26 cellular contexts compared by ENCODE assay signal in the genomic region with DNA sequence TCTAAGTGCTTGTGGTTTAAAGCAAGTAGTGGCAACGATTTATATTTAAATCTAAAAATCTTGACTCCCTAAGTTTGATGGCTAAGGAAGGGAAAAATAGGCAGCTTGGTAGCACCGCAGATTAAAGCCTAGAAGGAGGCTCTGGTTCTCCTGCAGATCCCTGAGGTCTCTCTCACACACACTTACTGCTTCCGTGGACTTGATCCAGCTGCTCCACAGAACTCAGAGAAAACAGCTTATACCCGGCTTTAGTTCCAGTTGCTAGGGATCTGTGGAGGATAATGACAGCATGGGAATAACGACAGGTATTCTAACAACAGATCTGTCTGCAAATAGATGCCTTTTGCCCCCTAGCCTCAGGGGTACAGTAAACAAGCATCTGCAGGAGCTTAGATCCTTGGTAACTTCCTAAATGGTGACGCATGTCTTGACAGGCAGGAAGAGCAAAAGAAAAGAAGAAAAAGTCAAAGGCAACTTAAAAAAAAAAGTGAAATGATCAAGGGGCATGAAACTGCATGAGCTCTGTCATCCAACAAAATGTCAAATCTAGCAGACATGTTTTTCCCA. TPM values are rescaled to one million over a fixed set of nuclear protein-coding genes. Genes with fewer than 3 reads are reported as not detected.
DNase-seq lines count a peak whose midpoint lies in the region; ATAC-seq, FAIRE-seq and TF ChIP-seq lines count a peak whose summit lies in the region.
"Had no signal": no experiment of that assay in that cellular context is flagged by ENCODE, and none has a peak within 500 bp of the region (broad histone marks: within the 10 kb centered on the region; RNA-seq: fewer than 3 reads in every experiment).

No MANE protein-coding gene starts in this region.

- H3K4me3 ChIP-seq in smooth muscle cell (no peak overlapping the region), MG63 (no peak overlapping the region)
- H3K4me3 ChIP-seq: breast epithelium, coronary artery, GM12878 had no signal

- FAIRE-seq in HTR-8/SVneo (lab: Jason Lieb, UNC), result no peak
- FAIRE-seq: GM12878, TTC549 had no signal

- H3K36me3 ChIP-seq in smooth muscle cell (ENCODE audit: low read depth), result peaks cover 17% of the 10 kb centered on the region
- no peaks in the 10 kb centered on the region for H3K36me3 ChIP-seq in MG63
- H3K36me3 ChIP-seq: BE2C, breast epithelium had no signal

- WGBS in smooth muscle cell (ENCODE audit: low lambda C conversion rate), result 72% methylated on average over 6 of the region's 6 CpGs

- H3F3A ChIP-seq in smooth muscle cell (ENCODE audit: low read depth), result peaks cover 19% of the 10 kb centered on the region

- H4K20me1 ChIP-seq in smooth muscle cell (ENCODE audit: low read depth), result peaks cover 83% of the 10 kb centered on the region

- H3K4me1 ChIP-seq in smooth muscle cell (ENCODE audit: low read depth), result no peaks in the 10 kb centered on the region
- H3K4me1 ChIP-seq: BE2C, breast epithelium had no signal

- H3K79me2 ChIP-seq in smooth muscle cell (ENCODE audit: low read depth), result peaks cover 47% of the 10 kb centered on the region

- H3K4me2 ChIP-seq in smooth muscle cell, result no peak overlapping the region

- H2AFZ ChIP-seq in smooth muscle cell (ENCODE audit: low read depth), result no peak overlapping the region

- no peaks in the 10 kb centered on the region for H3K27me3 ChIP-seq in smooth muscle cell (ENCODE audit: low read depth)
- no peaks in the 10 kb centered on the region for H3K27me3 ChIP-seq in MG63
- H3K27me3 ChIP-seq: breast epithelium had no signal

- no peak for ATAC-seq in GM21717 (IDR thresholded peaks at IDR 0.05; ENCODE audit: unreplicated experiment)
- ATAC-seq: effector memory CD8-positive, alpha-beta T cell; stimulated activated naive B cell treated with anti-CD40 and anti-IgM and Interleukin-4, amounts not matched to agents 10 μg/mL and 1 μg/mL and 100 μg/mL, for 72 hours had no signal

- H3K27ac ChIP-seq in smooth muscle cell (ENCODE audit: low read depth), result peak overlapping the region; percentile 18
- H3K27ac ChIP-seq: coronary artery had no signal

- TF ChIP-seq CTCF in smooth muscle cell (IDR thresholded peaks at IDR 0.05; ENCODE audit: borderline replicate concordance, insufficient read depth, poor library complexity, severe bottlenecking), result no peak

- H3K9ac ChIP-seq in smooth muscle cell (ENCODE audit: low read depth), result no peak overlapping the region

- DNase-seq in activated CD8-positive, alpha-beta memory T cell treated with anti-CD3 and anti-CD28 coated beads for 24 hours, result peak; percentile 19
- DNase-seq in activated CD8-positive, alpha-beta memory T cell treated with anti-CD3 and anti-CD28 coated beads, Interleukin-2, amount 50 U/mL, for 4 hours, result no peak
- DNase-seq in NCI-H69 (lab: John Stamatoyannopoulos, UW), result peak; percentile 90
- DNase-seq in islet precursor cell, result peak; percentile 88
- DNase-seq in smooth muscle cell (lab: John Stamatoyannopoulos, UW; ENCODE audit: unreplicated experiment), result no peak
- DNase-seq in MG63, result no peak
- DNase-seq in HTR-8/SVneo (ENCODE audit: insufficient read length, low spot score), result no peak
- DNase-seq: activated CD4-positive, alpha-beta T cell treated with anti-CD3 and anti-CD28 coated beads for 1 hour; activated naive CD4-positive, alpha-beta T cell; activated T-cell treated with anti-CD3 and anti-CD28 coated beads, Interleukin-2, amount 50 U/mL, for 48 hours; BE2C; DND-41; effector memory CD8-positive, alpha-beta T cell; H7; NCI-H1048; NCI-H2029; NCI-H446; NK-92 treated with Interleukin-12 subunit alpha and Interleukin-12 subunit beta, amount 100 ng/mL, for 24 hours; SHP77 treated with DMSO at 0.1 percent for 48 hours; stimulated activated CD4-positive, alpha-beta T cell treated with anti-CD3 and anti-CD28 coated beads, Interleukin-4, amount 100 ng/mL, for 1 hour; stimulated activated naive B cell treated with anti-CD40 and anti-IgM and Interleukin-4, amounts not matched to agents 10 μg/mL and 1 μg/mL and 100 μg/mL, for 72 hours had no signal

- no peaks in the 10 kb centered on the region for H3K9me3 ChIP-seq in smooth muscle cell (replicated peaks; ENCODE audit: low read depth)
- H3K9me3 ChIP-seq in MG63, result no peaks in the 10 kb centered on the region
- H3K9me3 ChIP-seq: BE2C, breast epithelium had no signal

RNA-seq across cellular contexts. Expression of gene WIPI1, which starts 4.5 kb away (rescaled TPM):
- 177 and 196 TPM in 2 replicates for total RNA-seq in smooth muscle cell
- polyA plus RNA-seq in smooth muscle cell, result 169 and 188 TPM in 2 replicates
- 10.4 and 29.6 TPM in 2 replicates for total RNA-seq in MG63 (2014; rRNA removed; shearing (Covaris generic); ENCODE audit: low replicate concordance)

RNA-seq across cellular contexts. Expression of gene PRKAR1A, which starts 59.4 kb away (rescaled TPM):
- total RNA-seq in smooth muscle cell, result 340 and 393 TPM in 2 replicates
- 274 and 302 TPM in 2 replicates for polyA plus RNA-seq in smooth muscle cell
- total RNA-seq in MG63 (2014; rRNA removed; shearing (Covaris generic); ENCODE audit: low replicate concordance), result 185 and 279 TPM in 2 replicates

Comparison
In these comparisons a context has a peak if more than half of its experiments do, and no peak if none do; other contexts are left out.
1. DNase-seq: peak in activated CD8-positive, alpha-beta memory T cell treated with anti-CD3 and anti-CD28 coated beads for 24 hours (single experiment), NCI-H69 (single experiment) and islet precursor cell (single experiment); none in activated CD8-positive, alpha-beta memory T cell treated with anti-CD3 and anti-CD28 coated beads, Interleukin-2, amount 50 U/mL, for 4 hours (single experiment), smooth muscle cell (single experiment), MG63 (single experiment) and HTR-8/SVneo (single experiment).